18 cellular contexts compared by ENCODE assay signal in genomic region chr14:20409226-20409625, GRCh38. TPM values are rescaled to one million over a fixed set of nuclear protein-coding genes. Genes with fewer than 3 reads are reported as not detected.
DNase-seq lines count a peak whose midpoint lies in the region; ATAC-seq and TF ChIP-seq lines count a peak whose summit lies in the region.
"Had no signal": no experiment of that assay in that cellular context is flagged by ENCODE, and none has a peak within 500 bp of the region (broad histone marks: within the 10 kb centered on the region; RNA-seq: fewer than 3 reads in every experiment).

No MANE protein-coding gene starts in this region.

- H3K9me3 ChIP-seq in GM23248 (ENCODE audit: low read depth) (no peaks in the 10 kb centered on the region), neural progenitor cell (ENCODE audit: low read depth) (no peaks in the 10 kb centered on the region), lower lobe of right lung (no peaks in the 10 kb centered on the region)
- H3K9me3 ChIP-seq: body of pancreas, testis had no signal

- intact Hi-C loops in lower lobe of right lung (cut with DNase I), result no loop called here

- peaks cover 18% of the 10 kb centered on the region for H3F3A ChIP-seq in GM23248 (ENCODE audit: insufficient read depth)
- H3F3A ChIP-seq in neural progenitor cell (ENCODE audit: low read depth), result peaks cover 18% of the 10 kb centered on the region

- H3K9me3 Mint-ChIP-seq in activated T-helper 17 cell treated with anti-CD3 and anti-CD28 coated beads, Interleukin-2, amount 50 U/mL, for 72 hours, result no peaks in the 10 kb centered on the region
- no peaks in the 10 kb centered on the region for H3K9me3 Mint-ChIP-seq in neural progenitor cell
- H3K9me3 Mint-ChIP-seq: activated CD4-positive, alpha-beta T cell treated with anti-CD3 and anti-CD28 coated beads, Interleukin-2, amount 10 ng/mL, durations not matched to agents 24 days and 14 days had no signal

- no peak overlapping the region for H3K9ac ChIP-seq in GM23248
- H3K9ac ChIP-seq in neural progenitor cell, result no peak overlapping the region

- peaks cover 73% of the 10 kb centered on the region for H3K36me3 Mint-ChIP-seq in activated T-helper 17 cell treated with anti-CD3 and anti-CD28 coated beads, Interleukin-2, amount 50 U/mL, for 72 hours (ENCODE audit: low read depth)
- H3K36me3 Mint-ChIP-seq in neural progenitor cell, result peaks cover 15% of the 10 kb centered on the region

- peak overlapping the region; percentile 0 for H3K4me2 ChIP-seq in GM23248 (ENCODE audit: unreplicated experiment)
- H3K4me2 ChIP-seq in neural progenitor cell, result no peak overlapping the region

- H3K36me3 ChIP-seq in GM23248 (ENCODE audit: low read depth) (peaks cover 30% of the 10 kb centered on the region; the same call in 1 of the 2 replicates), neural progenitor cell (no peaks in the 10 kb centered on the region), lower lobe of right lung (peaks cover 48% of the 10 kb centered on the region)

- H3K27me3 ChIP-seq in GM23248 (replicated peaks; ENCODE audit: insufficient read depth), result no peaks in the 10 kb centered on the region
- no peaks in the 10 kb centered on the region for H3K27me3 ChIP-seq in neural progenitor cell
- no peaks in the 10 kb centered on the region for H3K27me3 ChIP-seq in lower lobe of right lung (ENCODE audit: low read depth)
- H3K27me3 ChIP-seq: body of pancreas, testis had no signal

- H3K79me2 ChIP-seq in GM23248 (ENCODE audit: insufficient read depth) (peaks cover 75% of the 10 kb centered on the region), neural progenitor cell (ENCODE audit: low read depth) (peaks cover 10% of the 10 kb centered on the region)

- H4K20me1 ChIP-seq in GM23248 (ENCODE audit: insufficient read depth), result no peaks in the 10 kb centered on the region
- no peaks in the 10 kb centered on the region for H4K20me1 ChIP-seq in neural progenitor cell (ENCODE audit: low read depth)

- TF ChIP-seq CTCF in neural progenitor cell (IDR thresholded peaks at IDR 0.05) (no peak), lower lobe of right lung (IDR thresholded peaks at IDR 0.05) (no peak), omental fat pad (IDR thresholded peaks at IDR 0.05) (no peak)

- H3K4me1 Mint-ChIP-seq in activated T-helper 17 cell treated with anti-CD3 and anti-CD28 coated beads, Interleukin-2, amount 50 U/mL, for 72 hours, result peaks cover 37% of the 10 kb centered on the region
- H3K4me1 Mint-ChIP-seq in neural progenitor cell, result peaks cover 10% of the 10 kb centered on the region

- no peak overlapping the region for H3K4me3 ChIP-seq in GM23248
- H3K4me3 ChIP-seq in neural progenitor cell, result no peak overlapping the region
- no peak overlapping the region for H3K4me3 ChIP-seq in lower lobe of right lung
- H3K4me3 ChIP-seq: body of pancreas, testis had no signal

- H3K4me3 Mint-ChIP-seq in activated T-helper 17 cell treated with anti-CD3 and anti-CD28 coated beads, Interleukin-2, amount 50 U/mL, for 72 hours, result no peak overlapping the region
- no peak overlapping the region for H3K4me3 Mint-ChIP-seq in neural progenitor cell
- H3K4me3 Mint-ChIP-seq: activated CD4-positive, alpha-beta T cell treated with anti-CD3 and anti-CD28 coated beads, Interleukin-2, amount 10 ng/mL, durations not matched to agents 24 days and 14 days had no signal

- DNase-seq in AG08396 (ENCODE audit: low spot score), result peak; percentile 64
- DNase-seq in GM23248, result peak; percentile 74
- DNase-seq in iris pigment epithelial cell (ENCODE audit: low read depth), result peak; percentile 32
- DNase-seq in neural progenitor cell (ENCODE audit: low spot score), result no peak
- no peak for DNase-seq in lower lobe of right lung
- DNase-seq in NCI-H1105 (lab: John Stamatoyannopoulos, UW), result no peak
- DNase-seq in omental fat pad (ENCODE audit: low spot score), result no peak
- DNase-seq: activated CD4-positive, alpha-beta T cell treated with anti-CD3 and anti-CD28 coated beads, Interleukin-2, amount 10 ng/mL, durations not matched to agents 24 days and 14 days; body of pancreas; effector CD4-positive, alpha-beta T cell; foreskin melanocyte; KBM-7; NCI-H146; NCI-H524; T-helper 2 cell; testis had no signal

- no peaks in the 10 kb centered on the region for H3K9me2 ChIP-seq in GM23248 (ENCODE audit: insufficient read depth)

- WGBS in GM23248 (ENCODE audit: low coverage in 1 of 2, low lambda C conversion rate in 2 of 2, missing lambda C conversion rate in 2 of 2), 2 experiments, result 17 to 42% methylated on average over 2 of the region's 2 CpGs

- H2AFZ ChIP-seq in GM23248, result no peak overlapping the region
- no peak overlapping the region for H2AFZ ChIP-seq in neural progenitor cell (replicated peaks)

- in situ Hi-C loops in GM23248 (cut with MboI), result no loop called here

- no peaks in the 10 kb centered on the region for H3K27me3 Mint-ChIP-seq in activated T-helper 17 cell treated with anti-CD3 and anti-CD28 coated beads, Interleukin-2, amount 50 U/mL, for 72 hours
- peaks cover 2% of the 10 kb centered on the region for H3K27me3 Mint-ChIP-seq in neural progenitor cell (ENCODE audit: insufficient read depth, low read depth)
- H3K27me3 Mint-ChIP-seq: activated CD4-positive, alpha-beta T cell treated with anti-CD3 and anti-CD28 coated beads, Interleukin-2, amount 10 ng/mL, durations not matched to agents 24 days and 14 days had no signal

- peak overlapping the region; percentile 20 for H3K27ac Mint-ChIP-seq in activated T-helper 17 cell treated with anti-CD3 and anti-CD28 coated beads, Interleukin-2, amount 50 U/mL, for 72 hours
- no peak overlapping the region for H3K27ac Mint-ChIP-seq in neural progenitor cell
- H3K27ac Mint-ChIP-seq: activated CD4-positive, alpha-beta T cell treated with anti-CD3 and anti-CD28 coated beads, Interleukin-2, amount 10 ng/mL, durations not matched to agents 24 days and 14 days had no signal

- H3K27ac ChIP-seq in GM23248, result peak overlapping the region; percentile 36
- no peak overlapping the region for H3K27ac ChIP-seq in neural progenitor cell
- H3K27ac ChIP-seq in lower lobe of right lung, result no peak overlapping the region
- H3K27ac ChIP-seq: body of pancreas, RWPE1, testis had no signal

- ATAC-seq in activated T-helper 17 cell treated with anti-CD3 and anti-CD28 coated beads, Interleukin-2, amount 50 U/mL, for 72 hours (replicated peaks), result no peak
- ATAC-seq in lower lobe of right lung (no peak), omental fat pad (ENCODE audit: low FRiP score) (no peak)
- ATAC-seq: body of pancreas had no signal

- H3K4me1 ChIP-seq in GM23248 (ENCODE audit: insufficient read depth) (peaks cover 19% of the 10 kb centered on the region), neural progenitor cell (peaks cover 3% of the 10 kb centered on the region), lower lobe of right lung (peaks cover 19% of the 10 kb centered on the region)

RNA-seq across cellular contexts. Expression of gene TEP1, which starts 4.1 kb away (rescaled TPM):
- 12.9 and 18.0 TPM in 2 replicates for total RNA-seq in GM23248 (2014; rRNA removed; shearing (Covaris generic))
- 4.6 and 5.2 TPM in 2 replicates for polyA plus RNA-seq in GM23248 (2016; fragmentation: Nextera tagmentation; extraction: Ambion mirVana)
- 10 to 100 TPM; 36.6 to 86.1 TPM for total RNA-seq in activated T-helper 17 cell treated with anti-CD3 and anti-CD28 coated beads, Interleukin-2, amount 50 U/mL, for 72 hours
- total RNA-seq in neural progenitor cell (ENCODE audit: low replicate concordance), result 10.9 and 19.8 TPM in 2 replicates
- total RNA-seq in lower lobe of right lung, result 53.6 TPM
- 10 to 100 TPM; 22.9 to 38.8 (median 27.8) TPM for total RNA-seq in omental fat pad

RNA-seq across cellular contexts. Expression of gene KLHL33, which starts 26.7 kb away (rescaled TPM):
- not detected in 2 replicates for total RNA-seq in GM23248 (2014; rRNA removed; shearing (Covaris generic))
- 0.05 TPM in 1 of 2 replicates, not detected in the other for polyA plus RNA-seq in GM23248 (2016; fragmentation: Nextera tagmentation; extraction: Ambion mirVana)
- under 1 TPM; 0.04 to 0.11 TPM for total RNA-seq in activated T-helper 17 cell treated with anti-CD3 and anti-CD28 coated beads, Interleukin-2, amount 50 U/mL, for 72 hours
- total RNA-seq in neural progenitor cell (ENCODE audit: low replicate concordance) (0.22 TPM in 1 of 2 replicates, not detected in the other), lower lobe of right lung (0.47 TPM), omental fat pad (1 to 10 TPM in 1 of 4 donors, under 1 TPM in 3; 0.12 to 2.0 (median 0.39) TPM)

RNA-seq across cellular contexts. Expression of gene OSGEP, which starts 45.4 kb away (rescaled TPM):
- total RNA-seq in GM23248 (2014; rRNA removed; shearing (Covaris generic)), result 29.0 and 37.8 TPM in 2 replicates
- polyA plus RNA-seq in GM23248 (2016; fragmentation: Nextera tagmentation; extraction: Ambion mirVana), result 24.1 and 24.2 TPM in 2 replicates
- 10 to 100 TPM; 40.5 to 42.3 TPM for total RNA-seq in activated T-helper 17 cell treated with anti-CD3 and anti-CD28 coated beads, Interleukin-2, amount 50 U/mL, for 72 hours
- 62.5 and 67.0 TPM in 2 replicates for total RNA-seq in neural progenitor cell (ENCODE audit: low replicate concordance)
- total RNA-seq in lower lobe of right lung, result 32.6 TPM
- total RNA-seq in omental fat pad, result 10 to 100 TPM; 30.9 to 55.1 (median 53.4) TPM

RNA-seq across cellular contexts. Expression of gene APEX1, which starts 45.8 kb away (rescaled TPM):
- 60.6 and 89.8 TPM in 2 replicates for total RNA-seq in GM23248 (2014; rRNA removed; shearing (Covaris generic))
- 124 and 129 TPM in 2 replicates for polyA plus RNA-seq in GM23248 (2016; fragmentation: Nextera tagmentation; extraction: Ambion mirVana)
- total RNA-seq in activated T-helper 17 cell treated with anti-CD3 and anti-CD28 coated beads, Interleukin-2, amount 50 U/mL, for 72 hours, result 100 to 1,000 TPM; 151 to 224 TPM
- 76.6 and 118 TPM in 2 replicates for total RNA-seq in neural progenitor cell (ENCODE audit: low replicate concordance)
- total RNA-seq in lower lobe of right lung, result 103 TPM
- total RNA-seq in omental fat pad, result 100 to 1,000 TPM; 110 to 146 (median 131) TPM

RNA-seq across cellular contexts. Expression of gene PIP4P1, which starts 52.0 kb away (rescaled TPM):
- 18.6 and 244 TPM in 2 replicates for total RNA-seq in GM23248 (2014; rRNA removed; shearing (Covaris generic))
- 21.6 and 22.1 TPM in 2 replicates for polyA plus RNA-seq in GM23248 (2016; fragmentation: Nextera tagmentation; extraction: Ambion mirVana)
- 10 to 100 TPM; 23.1 to 27.4 TPM for total RNA-seq in activated T-helper 17 cell treated with anti-CD3 and anti-CD28 coated beads, Interleukin-2, amount 50 U/mL, for 72 hours
- 24.1 and 35.3 TPM in 2 replicates for total RNA-seq in neural progenitor cell (ENCODE audit: low replicate concordance)
- total RNA-seq in lower lobe of right lung, result 37.7 TPM
- 10 to 100 TPM; 20.4 to 24.4 (median 22.5) TPM for total RNA-seq in omental fat pad

Comparison
In these comparisons a context has a peak if more than half of its experiments do, and no peak if none do; other contexts are left out.
1. DNase-seq: peak in AG08396 (single experiment), GM23248 (single experiment) and iris pigment epithelial cell (single experiment); none in neural progenitor cell (single experiment), lower lobe of right lung (single experiment), NCI-H1105 (single experiment) and omental fat pad (single experiment).